28 cellular contexts compared by ENCODE assay signal in the genomic region with DNA sequence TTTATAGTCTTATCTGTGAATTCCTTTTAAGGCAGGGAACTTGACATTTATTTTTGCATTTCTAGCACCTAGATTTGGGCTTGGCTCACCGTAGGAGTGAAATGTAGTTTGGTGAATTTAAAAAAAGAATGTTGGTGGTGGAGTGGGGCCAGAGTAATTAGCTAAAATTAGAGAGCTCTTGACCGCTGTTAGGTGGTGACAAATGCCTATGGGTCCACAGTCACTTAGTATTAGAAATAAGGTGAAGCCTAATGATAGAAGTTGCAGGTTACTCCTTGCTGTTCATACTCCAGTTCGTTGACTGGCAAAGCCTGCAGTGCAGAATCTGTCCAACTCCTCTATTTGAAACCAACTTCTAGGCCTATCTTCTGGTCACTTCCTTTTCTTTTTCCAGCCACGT.
"Had no signal": no experiment of that assay in that cellular context is flagged by ENCODE, and none has a peak within 500 bp of the region (broad histone marks: within the 10 kb centered on the region; RNA-seq: fewer than 3 reads in every experiment).

No MANE protein-coding gene starts in this region.

- H3K79me2 ChIP-seq: parathyroid adenoma had no signal

- ATAC-seq: natural killer cell; psoas muscle; right lobe of liver; stimulated activated effector memory CD8-positive, alpha-beta T cell treated with anti-CD3 and anti-CD28 coated beads, Interleukin-12 subunit alpha, Interleukin-12 subunit beta, amount 100 ng/mL, for 72 hours; stimulated activated naive B cell treated with anti-CD40 and anti-IgM and Interleukin-4, amounts not matched to agents 10 μg/mL and 1 μg/mL and 100 μg/mL, for 72 hours had no signal

- H3K4me3 Mint-ChIP-seq: natural killer cell; nephron; neural progenitor cell; stimulated activated effector memory CD8-positive, alpha-beta T cell treated with anti-CD3 and anti-CD28 coated beads, Interleukin-12 subunit alpha, Interleukin-12 subunit beta, amount 100 ng/mL, for 72 hours; stimulated activated naive B cell treated with anti-CD40 and anti-IgM and Interleukin-4, amounts not matched to agents 10 μg/mL and 1 μg/mL and 100 μg/mL, for 72 hours; stimulated activated naive CD8-positive, alpha-beta T cell treated with anti-CD3 and anti-CD28 coated beads, Interleukin-15, Interleukin-2, amounts not matched to agents 100 ng/mL and 50 ng/mL, for 24 hours had no signal

- H2AFZ ChIP-seq: neural progenitor cell, parathyroid adenoma had no signal

- H3K4me1 ChIP-seq: parathyroid adenoma, psoas muscle, right lobe of liver, sigmoid colon, thyroid gland, upper lobe of left lung, vagina had no signal

- FAIRE-seq: small intestine, urothelium cell line had no signal

- H3K36me3 ChIP-seq: neural progenitor cell, ovary, sigmoid colon, stomach, thoracic aorta, thyroid gland, tibial nerve, upper lobe of left lung, vagina had no signal

- H3K27ac ChIP-seq: neural progenitor cell, ovary, parathyroid adenoma, psoas muscle, right lobe of liver, sigmoid colon, stomach, thoracic aorta, thyroid gland, tibial nerve, upper lobe of left lung, vagina had no signal

- H3K9me3 Mint-ChIP-seq: natural killer cell; stimulated activated effector memory CD8-positive, alpha-beta T cell treated with anti-CD3 and anti-CD28 coated beads, Interleukin-12 subunit alpha, Interleukin-12 subunit beta, amount 100 ng/mL, for 72 hours; stimulated activated naive CD8-positive, alpha-beta T cell treated with anti-CD3 and anti-CD28 coated beads, Interleukin-15, Interleukin-2, amounts not matched to agents 100 ng/mL and 50 ng/mL, for 24 hours had no signal

- H3K4me1 Mint-ChIP-seq: natural killer cell; nephron; stimulated activated effector memory CD8-positive, alpha-beta T cell treated with anti-CD3 and anti-CD28 coated beads, Interleukin-12 subunit alpha, Interleukin-12 subunit beta, amount 100 ng/mL, for 72 hours; stimulated activated naive B cell treated with anti-CD40 and anti-IgM and Interleukin-4, amounts not matched to agents 10 μg/mL and 1 μg/mL and 100 μg/mL, for 72 hours had no signal

- DNase-seq: natural killer cell; occipital lobe; ovary; posterior cingulate gyrus; psoas muscle; right lobe of liver; sigmoid colon; small intestine; stimulated activated CD4-positive, alpha-beta T cell treated with anti-CD3 and anti-CD28 coated beads, Interleukin-15, amount 100 ng/mL, for 24 hours; stimulated activated CD4-positive, alpha-beta T cell treated with anti-CD3 and anti-CD28 coated beads, Interleukin-2, amount 100 ng/mL, for 24 hours; stimulated activated CD4-positive, alpha-beta T cell treated with anti-CD3 and anti-CD28 coated beads, Interleukin-2, amount 100 ng/mL, for 48 hours; stimulated activated CD4-positive, alpha-beta T cell treated with anti-CD3 and anti-CD28 coated beads, Interleukin-4, amount 100 ng/mL, for 24 hours; stimulated activated naive B cell treated with anti-CD40 and anti-IgM and Interleukin-4, amounts not matched to agents 10 μg/mL and 1 μg/mL and 100 μg/mL, for 72 hours; stimulated activated naive CD4-positive, alpha-beta T cell treated with Interleukin-2 at 50 U/mL for 16 hours; stomach; thyroid gland; trophoblast cell; upper lobe of left lung had no signal

- H3K27ac Mint-ChIP-seq: natural killer cell; nephron; neural progenitor cell; progenitor cell of endocrine pancreas; stimulated activated effector memory CD8-positive, alpha-beta T cell treated with anti-CD3 and anti-CD28 coated beads, Interleukin-12 subunit alpha, Interleukin-12 subunit beta, amount 100 ng/mL, for 72 hours; stimulated activated naive B cell treated with anti-CD40 and anti-IgM and Interleukin-4, amounts not matched to agents 10 μg/mL and 1 μg/mL and 100 μg/mL, for 72 hours; stimulated activated naive CD8-positive, alpha-beta T cell treated with anti-CD3 and anti-CD28 coated beads, Interleukin-15, Interleukin-2, amounts not matched to agents 100 ng/mL and 50 ng/mL, for 24 hours had no signal

- H3K27me3 Mint-ChIP-seq: progenitor cell of endocrine pancreas; stimulated activated naive CD8-positive, alpha-beta T cell treated with anti-CD3 and anti-CD28 coated beads, Interleukin-15, Interleukin-2, amounts not matched to agents 100 ng/mL and 50 ng/mL, for 24 hours had no signal

- H3K36me3 Mint-ChIP-seq: natural killer cell; stimulated activated effector memory CD8-positive, alpha-beta T cell treated with anti-CD3 and anti-CD28 coated beads, Interleukin-12 subunit alpha, Interleukin-12 subunit beta, amount 100 ng/mL, for 72 hours; stimulated activated naive B cell treated with anti-CD40 and anti-IgM and Interleukin-4, amounts not matched to agents 10 μg/mL and 1 μg/mL and 100 μg/mL, for 72 hours had no signal

- H3K27me3 ChIP-seq: neural progenitor cell, ovary, right lobe of liver, sigmoid colon, stomach, thyroid gland, tibial nerve, upper lobe of left lung, vagina had no signal

- H3K4me2 ChIP-seq: neural progenitor cell had no signal

- H3K4me3 ChIP-seq: neural progenitor cell, ovary, psoas muscle, right lobe of liver, sigmoid colon, stomach, thoracic aorta, thyroid gland, tibial nerve, upper lobe of left lung, vagina had no signal
